29 cellular contexts compared by ENCODE assay signal in genomic region chr2:238911376-238912227, GRCh38.
DNase-seq lines count a peak whose midpoint lies in the region; ATAC-seq, FAIRE-seq and TF ChIP-seq lines count a peak whose summit lies in the region.
"Had no signal": no experiment of that assay in that cellular context is flagged by ENCODE, and none has a peak within 500 bp of the region (broad histone marks: within the 10 kb centered on the region; RNA-seq: fewer than 3 reads in every experiment).

No MANE protein-coding gene starts in this region.

- POLR2A ChIA-PET in PC-3 (lab: Charles Lee; ENCODE audit: unreplicated experiment) = no interaction called here

- no peaks in the 10 kb centered on the region for H3K9me2 ChIP-seq in PC-3 (replicated peaks; ENCODE audit: low read length)
- H3K9me2 ChIP-seq: SK-N-SH had no signal

- no peak overlapping the region for H3K27ac ChIP-seq in PC-3 (ENCODE audit: low read length)
- H3K27ac ChIP-seq: BLaER1, esophagus muscularis mucosa, foreskin keratinocyte, heart left ventricle, skin epidermis, testis had no signal

- FAIRE-seq in bronchial epithelial cell (lab: Jason Lieb, UNC) = peak; percentile 100
- FAIRE-seq: keratinocyte had no signal

- no peak overlapping the region for H3K4me2 ChIP-seq in PC-3 (ENCODE audit: low read length)
- H3K4me2 ChIP-seq: SK-N-SH had no signal

- no peaks in the 10 kb centered on the region for H4K20me1 ChIP-seq in PC-3 (ENCODE audit: low read length)
- H4K20me1 ChIP-seq: BLaER1 had no signal

- intact Hi-C loops in PC-3 (cut with micrococcal nuclease) = no loop called here

- H3K4me1 ChIP-seq in PC-3 (ENCODE audit: insufficient read depth, low read length) = peaks cover 26% of the 10 kb centered on the region

- H3K9me3 Mint-ChIP-seq in HFFc6 (peaks cover 22% of the 10 kb centered on the region), nephron (peaks cover 2% of the 10 kb centered on the region), type B pancreatic cell (no peaks in the 10 kb centered on the region)
- H3K9me3 Mint-ChIP-seq: activated B cell treated with CpG ODN at 0.5 μM for 24 hours; activated T-cell treated with anti-CD3 and anti-CD28 coated beads, Interleukin-2, amount 50 U/mL, for 4 hours; dendritic cell treated with granulocyte-macrophage colony-stimulating factor and Interleukin-4, amounts not matched to agents 40 ng/mL and 50 ng/mL, for 4 days had no signal

- CTCF ChIA-PET in PC-3 (lab: Charles Lee) = no interaction called here

- H3K4me1 Mint-ChIP-seq in HFFc6 (ENCODE audit: low read depth) (peaks cover 49% of the 10 kb centered on the region), nephron (peaks cover 9% of the 10 kb centered on the region), type B pancreatic cell (ENCODE audit: unreplicated experiment) (peaks cover 14% of the 10 kb centered on the region)
- H3K4me1 Mint-ChIP-seq: activated B cell treated with CpG ODN at 0.5 μM for 24 hours had no signal

- ATAC-seq in GM18909 (IDR thresholded peaks at IDR 0.05; ENCODE audit: poor library complexity, unreplicated experiment) (no peak), PC-3 (no peak), GM21529 (IDR thresholded peaks at IDR 0.05; ENCODE audit: unreplicated experiment) (no peak)
- ATAC-seq: activated T-cell treated with anti-CD3 and anti-CD28 coated beads, Interleukin-2, amount 50 U/mL, for 4 hours; heart left ventricle; naive thymus-derived CD4-positive, alpha-beta T cell had no signal

- no peaks in the 10 kb centered on the region for H3K36me3 ChIP-seq in bronchial epithelial cell (ENCODE audit: control insufficient read depth, insufficient read depth, low read length)
- H3K36me3 ChIP-seq in PC-3 (ENCODE audit: low read depth, low read length) = no peaks in the 10 kb centered on the region
- H3K36me3 ChIP-seq: BLaER1, heart left ventricle had no signal

- H2AFZ ChIP-seq in PC-3 (ENCODE audit: low read length) = no peak overlapping the region

- H3K9me3 ChIP-seq in PC-3 (ENCODE audit: low read length) = no peaks in the 10 kb centered on the region
- H3K9me3 ChIP-seq: BLaER1, SK-N-SH, testis had no signal

- no peaks in the 10 kb centered on the region for H3K79me2 ChIP-seq in PC-3 (ENCODE audit: low read length)

- DNase-seq in HFFc6 (no peak), bronchial epithelial cell (ENCODE audit: low read depth) (no peak), type B pancreatic cell (ENCODE audit: extremely low spot score, unreplicated experiment) (peak; percentile 44), PC-3 (no peak)
- DNase-seq: activated B cell treated with CpG ODN at 0.5 μM for 24 hours; activated CD4-positive, alpha-beta T cell treated with anti-CD3 and anti-CD28 coated beads, Interleukin-2, amount 50 U/mL, for 1 hour; activated T-cell treated with anti-CD3 and anti-CD28 coated beads, Interleukin-2, amount 50 U/mL, for 4 hours; central memory CD4-positive, alpha-beta T cell; EL; KG1; midbrain; MM.1S; naive thymus-derived CD4-positive, alpha-beta T cell; NCI-H524 treated with DMSO at 0.1 percent for 48 hours; OCI-M1; retina; SK-N-SH; stimulated activated naive CD4-positive, alpha-beta T cell treated with Interleukin-2 at 50 U/mL for 16 hours; testis had no signal

- TF ChIP-seq CTCF in HFFc6 (IDR thresholded peaks at IDR 0.05) (no peak), bronchial epithelial cell (IDR thresholded peaks at IDR 0.05; ENCODE audit: insufficient read depth, low read length, severe bottlenecking) (no peak), nephron (IDR thresholded peaks at IDR 0.05; ENCODE audit: unreplicated experiment in 3 of 3) (no peak), type B pancreatic cell (conservative IDR thresholded peaks at IDR 0.05) (no peak), PC-3 (conservative IDR thresholded peaks at IDR 0.05; ENCODE audit: low read depth, low read length) (no peak)

- H3K27ac Mint-ChIP-seq in HFFc6 (peak overlapping the region; percentile 68), nephron (peak overlapping the region; percentile 22 to 61 (median 47)), type B pancreatic cell (no peak overlapping the region)
- H3K27ac Mint-ChIP-seq: activated B cell treated with CpG ODN at 0.5 μM for 24 hours; dendritic cell treated with granulocyte-macrophage colony-stimulating factor and Interleukin-4, amounts not matched to agents 40 ng/mL and 50 ng/mL, for 4 days; naive thymus-derived CD4-positive, alpha-beta T cell had no signal

- H3K27me3 ChIP-seq in bronchial epithelial cell (ENCODE audit: control insufficient read depth, insufficient read depth, low read length) = no peaks in the 10 kb centered on the region
- no peaks in the 10 kb centered on the region for H3K27me3 ChIP-seq in PC-3 (ENCODE audit: low read length)
- H3K27me3 ChIP-seq: BLaER1, esophagus muscularis mucosa, foreskin keratinocyte, testis had no signal

- BruUV-seq in PC-3 (replicated peaks; lab: Mats Ljungman, UMichigan) = no TSS peak

- peaks cover 41% of the 10 kb centered on the region for H3K27me3 Mint-ChIP-seq in HFFc6 (ENCODE audit: insufficient read depth)
- peaks cover 5% of the 10 kb centered on the region for H3K27me3 Mint-ChIP-seq in nephron (ENCODE audit: low read depth)
- peaks cover 7% of the 10 kb centered on the region for H3K27me3 Mint-ChIP-seq in type B pancreatic cell

- H3K4me3 Mint-ChIP-seq in HFFc6 (peak overlapping the region; percentile 45), nephron (no peak overlapping the region), type B pancreatic cell (no peak overlapping the region)
- H3K4me3 Mint-ChIP-seq: activated B cell treated with CpG ODN at 0.5 μM for 24 hours; activated T-cell treated with anti-CD3 and anti-CD28 coated beads, Interleukin-2, amount 50 U/mL, for 4 hours; dendritic cell treated with granulocyte-macrophage colony-stimulating factor and Interleukin-4, amounts not matched to agents 40 ng/mL and 50 ng/mL, for 4 days; naive thymus-derived CD4-positive, alpha-beta T cell had no signal

- H3K36me3 Mint-ChIP-seq in HFFc6 (ENCODE audit: low read depth) (peaks cover 49% of the 10 kb centered on the region), nephron (ENCODE audit: low read depth) (peaks cover 5% of the 10 kb centered on the region), type B pancreatic cell (peaks cover 3% of the 10 kb centered on the region)
- H3K36me3 Mint-ChIP-seq: naive thymus-derived CD4-positive, alpha-beta T cell had no signal

- no peaks in the 10 kb centered on the region for H3F3A ChIP-seq in PC-3 (ENCODE audit: low read length, unreplicated experiment)

- H3K4me3 ChIP-seq in bronchial epithelial cell (ENCODE audit: low read depth, low read length) (no peak overlapping the region), PC-3 (ENCODE audit: low read length) (no peak overlapping the region)
- H3K4me3 ChIP-seq: BLaER1, esophagus muscularis mucosa, heart left ventricle, skin epidermis, testis had no signal

- no peak overlapping the region for H3K9ac ChIP-seq in PC-3 (ENCODE audit: low read length)
- H3K9ac ChIP-seq: BLaER1, SK-N-SH had no signal
